Comparison of ENCODE assay signal across 19 cellular contexts in genomic region chr10:103838851-103839512, GRCh38. TPM values are rescaled to one million over a fixed set of nuclear protein-coding genes. Genes with fewer than 3 reads are reported as not detected.
DNase-seq lines count a peak whose midpoint lies in the region; ATAC-seq, FAIRE-seq and TF ChIP-seq lines count a peak whose summit lies in the region.
"Had no signal": no experiment of that assay in that cellular context is flagged by ENCODE, and none has a peak within 500 bp of the region (broad histone marks: within the 10 kb centered on the region; RNA-seq: fewer than 3 reads in every experiment).

No MANE protein-coding gene starts in this region.

- H3K79me2 ChIP-seq in GM23338 (replicated peaks; ENCODE audit: insufficient read depth): no peaks in the 10 kb centered on the region
- peaks cover 98% of the 10 kb centered on the region for H3K79me2 ChIP-seq in keratinocyte (ENCODE audit: control insufficient read depth, insufficient read depth, low read length)
- H3K79me2 ChIP-seq in PC-3 (ENCODE audit: low read length): no peaks in the 10 kb centered on the region

- H3F3A ChIP-seq in GM23338 (replicated peaks; ENCODE audit: low read depth) (0 out of 2 replicates have a peak, but pooled peaks cover 5% of the 10 kb centered on the region), PC-3 (ENCODE audit: low read length, unreplicated experiment) (no peaks in the 10 kb centered on the region)

- peaks cover 57% of the 10 kb centered on the region for H3K4me1 Mint-ChIP-seq in GM23338
- H3K4me1 Mint-ChIP-seq in activated CD4-positive, alpha-beta T cell treated with anti-CD3 and anti-CD28 coated beads, Interleukin-2, amount 10 ng/mL, durations not matched to agents 24 days and 14 days: no peaks in the 10 kb centered on the region

- H3K4me3 ChIP-seq in GM23338 (no peak overlapping the region), bronchial epithelial cell (ENCODE audit: low read depth, low read length) (no peak overlapping the region), keratinocyte (ENCODE audit: control insufficient read depth in 2 of 3, extremely low read depth in 1 of 3, insufficient read depth in 2 of 3, low read depth in 1 of 3, low read length in 3 of 3) (no peak overlapping the region), skeletal muscle satellite cell (ENCODE audit: low read length) (no peak overlapping the region), PC-3 (ENCODE audit: low read length) (no peak overlapping the region)
- H3K4me3 ChIP-seq: tibial artery had no signal

- 0 out of 2 replicates have a peak overlapping the region, but pooled peaks have one; percentile 38 for H3K4me2 ChIP-seq in GM23338
- peak overlapping the region; percentile 60 for H3K4me2 ChIP-seq in keratinocyte (ENCODE audit: control insufficient read depth, extremely low read depth, insufficient read depth, low read depth, low read length)
- H3K4me2 ChIP-seq in skeletal muscle satellite cell (ENCODE audit: low read length): peak overlapping the region; percentile 7
- H3K4me2 ChIP-seq in PC-3 (ENCODE audit: low read length): no peak overlapping the region

- peaks cover 1% of the 10 kb centered on the region for H3K27me3 Mint-ChIP-seq in GM23338 (ENCODE audit: insufficient read depth, low read depth, poor library complexity)
- no peaks in the 10 kb centered on the region for H3K27me3 Mint-ChIP-seq in activated CD4-positive, alpha-beta T cell treated with anti-CD3 and anti-CD28 coated beads, Interleukin-2, amount 10 ng/mL, durations not matched to agents 24 days and 14 days

- H3K4me3 Mint-ChIP-seq in GM23338: no peak overlapping the region; the same call in 2 of the 3 replicates
- H3K4me3 Mint-ChIP-seq in activated CD4-positive, alpha-beta T cell treated with anti-CD3 and anti-CD28 coated beads, Interleukin-2, amount 10 ng/mL, durations not matched to agents 24 days and 14 days: no peak overlapping the region
- H3K4me3 Mint-ChIP-seq: activated naive CD4-positive, alpha-beta T cell treated with anti-CD3 and anti-CD28 coated beads for 36 hours had no signal

- no peaks in the 10 kb centered on the region for H3K36me3 Mint-ChIP-seq in GM23338 (ENCODE audit: low read depth)
- H3K36me3 Mint-ChIP-seq in activated CD4-positive, alpha-beta T cell treated with anti-CD3 and anti-CD28 coated beads, Interleukin-2, amount 10 ng/mL, durations not matched to agents 24 days and 14 days (ENCODE audit: low read depth): no peaks in the 10 kb centered on the region

- H3K36me3 ChIP-seq in GM23338 (ENCODE audit: insufficient read depth): no peaks in the 10 kb centered on the region
- H3K36me3 ChIP-seq in bronchial epithelial cell (ENCODE audit: control insufficient read depth, insufficient read depth, low read length): peaks cover 4% of the 10 kb centered on the region
- peaks cover 26 to 66% of the 10 kb centered on the region in 2 experiments for H3K36me3 ChIP-seq in keratinocyte (ENCODE audit: control insufficient read depth in 2 of 2, extremely low read depth in 1 of 2, insufficient read depth in 2 of 2, low read length in 2 of 2)
- no peaks in the 10 kb centered on the region for H3K36me3 ChIP-seq in skeletal muscle satellite cell (ENCODE audit: insufficient read depth, low read length)
- H3K36me3 ChIP-seq in PC-3 (ENCODE audit: low read depth, low read length): no peaks in the 10 kb centered on the region
- H3K36me3 ChIP-seq: tibial artery had no signal

- dilution Hi-C loops in keratinocyte (cut with MboI; ENCODE audit: extremely low pct_ligation_motif_present, low sequenced_read_pairs): no loop called here

- H3K9ac ChIP-seq in keratinocyte (ENCODE audit: control insufficient read depth, extremely low read depth, insufficient read depth, low read length): peak overlapping the region; percentile 33
- peak overlapping the region; percentile 27 for H3K9ac ChIP-seq in skeletal muscle satellite cell (ENCODE audit: low read depth, low read length)
- no peak overlapping the region for H3K9ac ChIP-seq in PC-3 (ENCODE audit: low read length)

- no peak for DNase-seq in GM23338 (ENCODE audit: low spot score)
- no peak for DNase-seq in bronchial epithelial cell (ENCODE audit: low read depth)
- DNase-seq in keratinocyte (ENCODE audit: low read depth, low spot score): no peak
- no peak for DNase-seq in activated CD4-positive, alpha-beta T cell treated with anti-CD3 and anti-CD28 coated beads, Interleukin-2, amount 10 ng/mL, durations not matched to agents 24 days and 14 days
- no peak for DNase-seq in NCI-H1436 (lab: John Stamatoyannopoulos, UW)
- no peak for DNase-seq in PC-3
- DNase-seq: activated naive CD4-positive, alpha-beta T cell treated with anti-CD3 and anti-CD28 coated beads for 36 hours; activated T-cell treated with anti-CD3 and anti-CD28 coated beads for 4 hours; AML-193; anterior cingulate cortex; Caco-2; KG1; NCI-H2081 treated with DMSO at 0.1 percent for 48 hours; NCI-H510A; SHP77; stimulated activated naive CD4-positive, alpha-beta T cell had no signal

- ATAC-seq in GM23338 (no peak), PC-3 (no peak), GM19397 (IDR thresholded peaks at IDR 0.05; ENCODE audit: unreplicated experiment) (no peak)

- no TSS peak for BruUV-seq in PC-3 (replicated peaks; lab: Mats Ljungman, UMichigan)

- CTCF ChIA-PET in PC-3 (lab: Charles Lee): no interaction called here

- H2AFZ ChIP-seq in GM23338: no peak overlapping the region
- H2AFZ ChIP-seq in keratinocyte (ENCODE audit: control insufficient read depth, low read length): no peak overlapping the region
- no peak overlapping the region for H2AFZ ChIP-seq in PC-3 (ENCODE audit: low read length)

- H3K9me3 Mint-ChIP-seq in GM23338: no peaks in the 10 kb centered on the region
- H3K9me3 Mint-ChIP-seq in activated CD4-positive, alpha-beta T cell treated with anti-CD3 and anti-CD28 coated beads, Interleukin-2, amount 10 ng/mL, durations not matched to agents 24 days and 14 days: no peaks in the 10 kb centered on the region
- H3K9me3 Mint-ChIP-seq: activated naive CD4-positive, alpha-beta T cell treated with anti-CD3 and anti-CD28 coated beads for 36 hours had no signal

- H3K27ac Mint-ChIP-seq in GM23338: no peak overlapping the region
- H3K27ac Mint-ChIP-seq in activated CD4-positive, alpha-beta T cell treated with anti-CD3 and anti-CD28 coated beads, Interleukin-2, amount 10 ng/mL, durations not matched to agents 24 days and 14 days: no peak overlapping the region
- H3K27ac Mint-ChIP-seq: activated naive CD4-positive, alpha-beta T cell treated with anti-CD3 and anti-CD28 coated beads for 36 hours had no signal

- H3K9me3 ChIP-seq in keratinocyte (ENCODE audit: control insufficient read depth, low read depth, low read length): no peaks in the 10 kb centered on the region
- no peaks in the 10 kb centered on the region for H3K9me3 ChIP-seq in skeletal muscle satellite cell (replicated peaks; ENCODE audit: low read length)
- no peaks in the 10 kb centered on the region for H3K9me3 ChIP-seq in PC-3 (ENCODE audit: low read length)
- H3K9me3 ChIP-seq: Caco-2, tibial artery had no signal

- H4K20me1 ChIP-seq in GM23338 (replicated peaks; ENCODE audit: insufficient read depth): no peaks in the 10 kb centered on the region
- H4K20me1 ChIP-seq in keratinocyte (ENCODE audit: control insufficient read depth, extremely low read depth, insufficient read depth, low read length): peaks cover 80% of the 10 kb centered on the region
- H4K20me1 ChIP-seq in PC-3 (ENCODE audit: low read length): no peaks in the 10 kb centered on the region

- intact Hi-C loops in activated CD4-positive, alpha-beta T cell treated with anti-CD3 and anti-CD28 coated beads, Interleukin-2, amount 10 ng/mL, durations not matched to agents 24 days and 14 days (cut with micrococcal nuclease): no loop called here
- intact Hi-C loops in PC-3 (cut with micrococcal nuclease): no loop called here

- TF ChIP-seq CTCF in GM23338 (conservative IDR thresholded peaks at IDR 0.05; ENCODE audit: low read depth in 2 of 2): no peak
- no peak for TF ChIP-seq CTCF in bronchial epithelial cell (IDR thresholded peaks at IDR 0.05; ENCODE audit: insufficient read depth, low read length, severe bottlenecking)
- no peak for TF ChIP-seq CTCF in keratinocyte (optimal IDR thresholded peaks at IDR 0.05 in 1 of 3, IDR thresholded peaks at IDR 0.05 in 1 of 3, conservative IDR thresholded peaks at IDR 0.05 in 1 of 3; ENCODE audit: extremely low read depth in 1 of 3, insufficient read depth in 2 of 3, low read length in 3 of 3)
- TF ChIP-seq CTCF in PC-3 (conservative IDR thresholded peaks at IDR 0.05; ENCODE audit: low read depth, low read length): no peak

- H3K9me2 ChIP-seq in GM23338 (ENCODE audit: insufficient read depth) (no peaks in the 10 kb centered on the region), PC-3 (replicated peaks; ENCODE audit: low read length) (no peaks in the 10 kb centered on the region)

- POLR2A ChIA-PET in PC-3 (lab: Charles Lee; ENCODE audit: unreplicated experiment): no interaction called here

- no peak overlapping the region for H3K27ac ChIP-seq in GM23338 (ENCODE audit: low read depth)
- H3K27ac ChIP-seq in keratinocyte (ENCODE audit: control insufficient read depth, insufficient read depth, low read length): peak overlapping the region; percentile 64
- no peak overlapping the region for H3K27ac ChIP-seq in PC-3 (ENCODE audit: low read length)
- H3K27ac ChIP-seq: tibial artery had no signal

- H3K4me1 ChIP-seq in GM23338 (ENCODE audit: insufficient read depth) (peaks cover 43% of the 10 kb centered on the region), keratinocyte (ENCODE audit: control insufficient read depth, extremely low read depth, insufficient read depth, low read length) (peaks cover 73% of the 10 kb centered on the region), skeletal muscle satellite cell (ENCODE audit: control insufficient read depth, insufficient read depth, low read length) (peaks cover 65% of the 10 kb centered on the region), PC-3 (ENCODE audit: insufficient read depth, low read length) (peaks cover 10% of the 10 kb centered on the region; the same call in 1 of the 2 replicates)

- no peaks in the 10 kb centered on the region for H3K27me3 ChIP-seq in GM23338 (ENCODE audit: insufficient read depth)
- no peaks in the 10 kb centered on the region for H3K27me3 ChIP-seq in bronchial epithelial cell (ENCODE audit: control insufficient read depth, insufficient read depth, low read length)
- H3K27me3 ChIP-seq in keratinocyte (ENCODE audit: control insufficient read depth, extremely low read depth, insufficient read depth, low read length): no peaks in the 10 kb centered on the region
- no peaks in the 10 kb centered on the region for H3K27me3 ChIP-seq in skeletal muscle satellite cell (ENCODE audit: control insufficient read depth, insufficient read depth, low read length)
- H3K27me3 ChIP-seq in PC-3 (ENCODE audit: low read length): no peaks in the 10 kb centered on the region
- H3K27me3 ChIP-seq: tibial artery had no signal

- H3K9me1 ChIP-seq in keratinocyte (ENCODE audit: control insufficient read depth, extremely low read depth, insufficient read depth, low read length): peaks cover 26% of the 10 kb centered on the region

- FAIRE-seq in bronchial epithelial cell (lab: Jason Lieb, UNC): peak; percentile 18
- peak; percentile 79 for FAIRE-seq in keratinocyte (lab: Jason Lieb, UNC)

RNA-seq across cellular contexts. Expression of gene SH3PXD2A, which starts 16.4 kb away (rescaled TPM):
- 4.6 and 5.0 TPM in 2 replicates for total RNA-seq in GM23338 (2014; rRNA removed; shearing (Covaris generic))
- polyA plus RNA-seq in GM23338 (2016; fragmentation: Nextera tagmentation; extraction: Ambion mirVana): 1.8 and 1.9 TPM in 2 replicates
- 12.4 and 16.1 TPM in 2 replicates for total RNA-seq in bronchial epithelial cell
- polyA plus RNA-seq in keratinocyte: 31.0 to 56.6 TPM (median 33.9 TPM) in 3 replicates
- polyA plus RNA-seq in keratinocyte (2011; ENCODE audit: low read depth): 22.4 TPM
- polyA plus RNA-seq in keratinocyte (2011; cell fraction: cytosol; rRNA removed): 32.2 and 35.6 TPM in 2 replicates
- polyA plus RNA-seq in keratinocyte (2011; cell fraction: nucleus; rRNA removed): 116 and 136 TPM in 2 replicates
- polyA plus RNA-seq in keratinocyte (2012; ENCODE audit: low replicate concordance): 46.1 and 73.7 TPM in 2 replicates
- 46.4 to 127 TPM (median 59.1 TPM) in 3 replicates for polyA minus RNA-seq in keratinocyte
- 63.7 TPM for polyA minus RNA-seq in keratinocyte (2011; cell fraction: cytosol; rRNA and poly(A)+ RNA removed)
- 88.9 and 140 TPM in 2 replicates for polyA minus RNA-seq in keratinocyte (2011; cell fraction: nucleus; rRNA and poly(A)+ RNA removed)
- total RNA-seq in skeletal muscle satellite cell (2012; rRNA removed): 14.4 and 17.0 TPM in 2 replicates
- 8.3 and 8.5 TPM in 2 replicates for total RNA-seq in activated CD4-positive, alpha-beta T cell treated with anti-CD3 and anti-CD28 coated beads, Interleukin-2, amount 10 ng/mL, durations not matched to agents 24 days and 14 days
- 2.9 and 3.4 TPM in 2 replicates for total RNA-seq in PC-3 (2014; rRNA removed)
